In genomic region chr6:169638915-169639314, GRCh38 we compare ENCODE assay signal across 18 cellular contexts.
DNase-seq lines count a peak whose midpoint lies in the region; ATAC-seq and TF ChIP-seq lines count a peak whose summit lies in the region.
"Had no signal": no experiment of that assay in that cellular context is flagged by ENCODE, and none has a peak within 500 bp of the region (broad histone marks: within the 10 kb centered on the region; RNA-seq: fewer than 3 reads in every experiment).

No MANE protein-coding gene starts in this region.

- WGBS in SK-N-SH (ENCODE audit: low lambda C conversion rate) = 96% methylated on average over 19 of the region's 19 CpGs
- WGBS in mesenchymal stem cell = 99% methylated on average over 16 of the region's 19 CpGs

- no peaks in the 10 kb centered on the region for H3K9me3 Mint-ChIP-seq in stimulated activated effector memory CD8-positive, alpha-beta T cell treated with anti-CD3 and anti-CD28 coated beads, Interleukin-12 subunit alpha, Interleukin-12 subunit beta, amount 100 ng/mL, for 72 hours
- H3K9me3 Mint-ChIP-seq: HFFc6 had no signal

- DNase-seq in SK-N-SH (no peak), Panc1 (ENCODE audit: low read depth, low spot score) (no peak), mesenchymal stem cell (no peak), NCI-H2171 treated with DMSO at 0.1 percent for 48 hours (lab: John Stamatoyannopoulos, UW) (no peak), hypothalamus (lab: John Stamatoyannopoulos, UW) (no peak)
- no peak for DNase-seq in stimulated activated effector memory CD8-positive, alpha-beta T cell treated with anti-CD3 and anti-CD28 coated beads, Interleukin-12 subunit alpha, Interleukin-12 subunit beta, amount 100 ng/mL, for 72 hours (ENCODE audit: low spot score in 2 of 2)
- DNase-seq: DMS79 treated with DMSO at 0.1 percent for 48 hours, HFFc6, Karpas-422, NCI-H1417 treated with DMSO at 0.1 percent for 48 hours, NCI-H187 treated with DMSO at 0.1 percent for 48 hours, NCI-H345, NCI-H524 treated with DMSO at 0.1 percent for 48 hours, PC-3 had no signal

- ATAC-seq in SK-N-SH treated with all-trans-retinoic acid at 6 μM for 48 hours (peak; percentile 22; the same call in 2 of the 3 replicates), Panc1 (peak; percentile 35; the same call in 1 of the 2 replicates), HG02938 (IDR thresholded peaks at IDR 0.05; ENCODE audit: unreplicated experiment) (no peak)
- peak; percentile 31 for ATAC-seq in stimulated activated effector memory CD8-positive, alpha-beta T cell treated with anti-CD3 and anti-CD28 coated beads, Interleukin-12 subunit alpha, Interleukin-12 subunit beta, amount 100 ng/mL, for 72 hours
- ATAC-seq: PC-3 had no signal

- no peaks in the 10 kb centered on the region for H3K79me1 ChIP-seq in mesenchymal stem cell (replicated peaks; ENCODE audit: low read length, poor library complexity, severe bottlenecking)

- H4K91ac ChIP-seq in mesenchymal stem cell (ENCODE audit: low read length) = peak overlapping the region; percentile 53

- no peak overlapping the region for H3K27ac Mint-ChIP-seq in stimulated activated effector memory CD8-positive, alpha-beta T cell treated with anti-CD3 and anti-CD28 coated beads, Interleukin-12 subunit alpha, Interleukin-12 subunit beta, amount 100 ng/mL, for 72 hours
- H3K27ac Mint-ChIP-seq: HFFc6 had no signal

- H3K18ac ChIP-seq in mesenchymal stem cell (ENCODE audit: low read depth in 1 of 2, low read length in 2 of 2) = no peak overlapping the region

- TF ChIP-seq RAD21 in SK-N-SH (IDR thresholded peaks at IDR 0.05; ENCODE audit: low read length) = no peak

- H2AFZ ChIP-seq in SK-N-SH (ENCODE audit: low read depth) (no peak overlapping the region), mesenchymal stem cell (ENCODE audit: low read depth, low read length) (no peak overlapping the region)

- H3K4me3 ChIP-seq in SK-N-SH (ENCODE audit: low read depth in 2 of 2, low read length in 1 of 2) (no peak overlapping the region), Panc1 (ENCODE audit: low read depth in 2 of 2, low read length in 2 of 2) (no peak overlapping the region), mesenchymal stem cell (ENCODE audit: insufficient read depth in 1 of 2, low read depth in 1 of 2, low read length in 2 of 2) (peak overlapping the region in 1 of 2 experiments; percentile 26)

- POLR2A ChIA-PET in SK-N-SH (lab: Yijun Ruan, JAX) = no interaction called here
- POLR2A ChIA-PET in Panc1 (lab: Charles Lee) = no interaction called here

- intact Hi-C loops in Panc1 (cut with micrococcal nuclease; ENCODE audit: unreplicated experiment) = no loop called here

- no peak overlapping the region for H3K4me3 Mint-ChIP-seq in stimulated activated effector memory CD8-positive, alpha-beta T cell treated with anti-CD3 and anti-CD28 coated beads, Interleukin-12 subunit alpha, Interleukin-12 subunit beta, amount 100 ng/mL, for 72 hours
- H3K4me3 Mint-ChIP-seq: CD14-positive monocyte, HFFc6 had no signal

- no peaks in the 10 kb centered on the region for H3K9me3 ChIP-seq in SK-N-SH
- H3K9me3 ChIP-seq in Panc1 (ENCODE audit: control insufficient read depth, insufficient read depth, low read depth, low read length) = no peaks in the 10 kb centered on the region
- H3K9me3 ChIP-seq in mesenchymal stem cell (ENCODE audit: control insufficient read depth, low read length) = no peaks in the 10 kb centered on the region

- H2BK12ac ChIP-seq in mesenchymal stem cell (ENCODE audit: low read length in 2 of 2) = no peak overlapping the region

- no peaks in the 10 kb centered on the region for H4K20me1 ChIP-seq in SK-N-SH (ENCODE audit: insufficient read depth)

- H3K14ac ChIP-seq in mesenchymal stem cell (ENCODE audit: low read length in 2 of 2) = peak overlapping the region in 1 of 2 experiments; percentile 91

- H3K36me3 Mint-ChIP-seq in stimulated activated effector memory CD8-positive, alpha-beta T cell treated with anti-CD3 and anti-CD28 coated beads, Interleukin-12 subunit alpha, Interleukin-12 subunit beta, amount 100 ng/mL, for 72 hours = no peaks in the 10 kb centered on the region

- TF ChIP-seq CTCF in SK-N-SH (IDR thresholded peaks at IDR 0.05) (no peak), Panc1 (IDR thresholded peaks at IDR 0.05) (no peak)

- H2AK5ac ChIP-seq in mesenchymal stem cell (ENCODE audit: low read length, severe bottlenecking) = no peak overlapping the region

- H3K4me1 ChIP-seq in SK-N-SH (ENCODE audit: control insufficient read depth in 1 of 2, insufficient read depth in 2 of 2, low read depth in 1 of 2, low read length in 1 of 2) (no peaks in the 10 kb centered on the region; a peak in 1 of 4 replicates), Panc1 (ENCODE audit: control insufficient read depth, insufficient read depth, low read length) (no peaks in the 10 kb centered on the region), mesenchymal stem cell (ENCODE audit: control insufficient read depth, insufficient read depth, low read depth, low read length) (no peaks in the 10 kb centered on the region)

- no peaks in the 10 kb centered on the region for H3K79me2 ChIP-seq in SK-N-SH (ENCODE audit: insufficient read depth)

- H3K4ac ChIP-seq in mesenchymal stem cell (ENCODE audit: low read depth in 1 of 2, low read length in 2 of 2) = no peak overlapping the region

- H2BK15ac ChIP-seq in mesenchymal stem cell (ENCODE audit: low read depth, poor library complexity, severe bottlenecking) = no peak overlapping the region

- H3K9ac ChIP-seq in SK-N-SH = no peak overlapping the region
- no peak overlapping the region for H3K9ac ChIP-seq in mesenchymal stem cell (ENCODE audit: low read length)

- H3K36me3 ChIP-seq in SK-N-SH (replicated peaks in 1 of 2; ENCODE audit: control insufficient read depth in 1 of 2, insufficient read depth in 2 of 2, low read length in 1 of 2) (peaks cover 0 to 5% of the 10 kb centered on the region in 2 experiments), Panc1 (ENCODE audit: control insufficient read depth, insufficient read depth, low read length) (peaks cover 6% of the 10 kb centered on the region), mesenchymal stem cell (ENCODE audit: control insufficient read depth in 1 of 2, insufficient read depth in 2 of 2, low read depth in 1 of 2, low read length in 2 of 2) (peaks cover 27 to 28% of the 10 kb centered on the region in 2 experiments)

- TF ChIP-seq EP300 in SK-N-SH (IDR thresholded peaks at IDR 0.05; ENCODE audit: borderline replicate concordance in 1 of 2, low read depth in 1 of 2, low read length in 1 of 2) = no peak

- H2BK120ac ChIP-seq in mesenchymal stem cell (ENCODE audit: low read depth, low read length) = no peak overlapping the region

- H3K27me3 ChIP-seq in SK-N-SH (ENCODE audit: insufficient read depth) (no peaks in the 10 kb centered on the region), Panc1 (ENCODE audit: control insufficient read depth, insufficient read depth, low read length) (no peaks in the 10 kb centered on the region), mesenchymal stem cell (ENCODE audit: control insufficient read depth in 1 of 2, insufficient read depth in 1 of 2, low read length in 2 of 2) (no peaks in the 10 kb centered on the region)

- BruUV-seq in Panc1 (replicated peaks; lab: Mats Ljungman, UMichigan) = no TSS peak

- CTCF ChIA-PET in SK-N-SH (lab: Yijun Ruan, JAX) = no interaction called here
- CTCF ChIA-PET in Panc1 (lab: Charles Lee) = no interaction called here

- H3K4me2 ChIP-seq in SK-N-SH = no peak overlapping the region
- no peak overlapping the region for H3K4me2 ChIP-seq in mesenchymal stem cell (ENCODE audit: low read length, poor library complexity, severe bottlenecking)

- H3F3A ChIP-seq in SK-N-SH (replicated peaks; ENCODE audit: insufficient read depth) = no peaks in the 10 kb centered on the region

- H3K9me2 ChIP-seq in SK-N-SH = no peaks in the 10 kb centered on the region

- in situ Hi-C loops in Panc1 (cut with HindIII; ENCODE audit: low pct_unique_long_range_greater_than_20kb, low sequenced_read_pairs) = no loop called here

- no peak overlapping the region for H3K23ac ChIP-seq in mesenchymal stem cell (ENCODE audit: low read length in 2 of 2)

- H4K8ac ChIP-seq in mesenchymal stem cell (ENCODE audit: low read length) = no peak overlapping the region

- no peak overlapping the region for H2BK5ac ChIP-seq in mesenchymal stem cell (ENCODE audit: low read depth, low read length, poor library complexity, severe bottlenecking)

- H3K27ac ChIP-seq in SK-N-SH (ENCODE audit: low read depth in 2 of 2, low read length in 1 of 2) (no peak overlapping the region), Panc1 (ENCODE audit: low read length) (no peak overlapping the region), mesenchymal stem cell (ENCODE audit: low read length, poor library complexity, severe bottlenecking) (no peak overlapping the region)
- H3K27ac ChIP-seq: 22Rv1 had no signal

- H3K4me1 Mint-ChIP-seq in stimulated activated effector memory CD8-positive, alpha-beta T cell treated with anti-CD3 and anti-CD28 coated beads, Interleukin-12 subunit alpha, Interleukin-12 subunit beta, amount 100 ng/mL, for 72 hours = no peaks in the 10 kb centered on the region
- H3K4me1 Mint-ChIP-seq: CD14-positive monocyte had no signal

TF ChIP-seq in SK-N-SH treated with all-trans-retinoic acid at 6 μM for 48 hours, 23 proteins besides CTCF, POLR2A, EP300 and RAD21 (continues in another document):
- TF ChIP-seq ESRRG (CRISPR knock-in tag; IDR thresholded peaks at IDR 0.05) = no peak
- TF ChIP-seq BACH2 (CRISPR knock-in tag; IDR thresholded peaks at IDR 0.05; ENCODE audit: borderline replicate concordance) = no peak
- no peak for TF ChIP-seq RARB (CRISPR knock-in tag; IDR thresholded peaks at IDR 0.05)

TF ChIP-seq in SK-N-SH, 30 proteins besides CTCF, POLR2A, EP300 and RAD21 (continues in another document):
- TF ChIP-seq TCF12 (IDR thresholded peaks at IDR 0.05) = no peak
- no peak for TF ChIP-seq TEAD4 (IDR thresholded peaks at IDR 0.05; ENCODE audit: borderline replicate concordance, insufficient read depth)
- no peak for TF ChIP-seq ZBTB33 (IDR thresholded peaks at IDR 0.05; ENCODE audit: borderline replicate concordance, low read depth)
- TF ChIP-seq RFX5 (IDR thresholded peaks at IDR 0.05; ENCODE audit: low read length) = no peak
